ENCODE assay signal across 21 cellular contexts in genomic region chr5:20224046-20224445, GRCh38.
DNase-seq lines count a peak whose midpoint lies in the region; ATAC-seq, FAIRE-seq and TF ChIP-seq lines count a peak whose summit lies in the region.
"Had no signal": no experiment of that assay in that cellular context is flagged by ENCODE, and none has a peak within 500 bp of the region (broad histone marks: within the 10 kb centered on the region; RNA-seq: fewer than 3 reads in every experiment).

No MANE protein-coding gene starts in this region.

- DNase-seq in A549 (ENCODE audit: low read depth in 1 of 2, low spot score in 1 of 2): no peak
- no peak for DNase-seq in RCC 7860 (ENCODE audit: low spot score)
- peak; percentile 12 for DNase-seq in astrocyte (ENCODE audit: low read depth)
- DNase-seq in iris pigment epithelial cell (ENCODE audit: low read depth): peak; percentile 46
- DNase-seq in RKO (ENCODE audit: low spot score): no peak
- DNase-seq in hypothalamus (lab: John Stamatoyannopoulos, UW): no peak
- DNase-seq: 8988T, C1 segment of cervical spinal cord, Calu3, COR-L47, DMS53, DMS79 treated with DMSO at 0.1 percent for 48 hours, GF-D8, GOT3, HFFc6 had no signal

- no peaks in the 10 kb centered on the region for H3K4me1 Mint-ChIP-seq in astrocyte (ENCODE audit: low read depth, unreplicated experiment)
- H3K4me1 Mint-ChIP-seq: CD4-positive, alpha-beta memory T cell had no signal

- TF ChIP-seq RAD21 in A549 (conservative IDR thresholded peaks at IDR 0.05 in 1 of 2, IDR thresholded peaks at IDR 0.05 in 1 of 2): no peak

- H3K27me3 ChIP-seq in astrocyte (ENCODE audit: insufficient read depth, low read length): no peaks in the 10 kb centered on the region

- no peak for TF ChIP-seq POLR2A in A549 (IDR thresholded peaks at IDR 0.05; ENCODE audit: low read length)

- no peaks in the 10 kb centered on the region for H3K9me3 Mint-ChIP-seq in astrocyte (ENCODE audit: unreplicated experiment)
- H3K9me3 Mint-ChIP-seq: HFFc6 had no signal

- H3K4me3 Mint-ChIP-seq in astrocyte (ENCODE audit: unreplicated experiment): no peak overlapping the region
- H3K4me3 Mint-ChIP-seq: CD4-positive, alpha-beta memory T cell; HFFc6 had no signal

- ATAC-seq in A549 (no peak), HG03460 (IDR thresholded peaks at IDR 0.05; ENCODE audit: unreplicated experiment) (no peak)

- H4K20me1 ChIP-seq in astrocyte (ENCODE audit: insufficient read depth, low read length): no peaks in the 10 kb centered on the region

- no peak overlapping the region for H3K27ac Mint-ChIP-seq in astrocyte (ENCODE audit: unreplicated experiment)
- H3K27ac Mint-ChIP-seq: CD4-positive, alpha-beta memory T cell; HFFc6 had no signal

- WGBS in A549 (ENCODE audit: missing lambda C conversion rate): 50% methylated on average over 1 of the region's 1 CpG

- H3K27ac ChIP-seq in A549 (no peak overlapping the region), astrocyte (ENCODE audit: low read depth, low read length) (no peak overlapping the region)

- no peak overlapping the region for H3K4me3 ChIP-seq in A549
- no peak overlapping the region for H3K4me3 ChIP-seq in astrocyte (ENCODE audit: insufficient read depth, low read depth, low read length)
- H3K4me3 ChIP-seq: HAP-1 had no signal

- no peaks in the 10 kb centered on the region for H3K36me3 Mint-ChIP-seq in astrocyte (ENCODE audit: low read depth, unreplicated experiment)
- H3K36me3 Mint-ChIP-seq: CD4-positive, alpha-beta memory T cell had no signal

- no peak overlapping the region for H3K9ac ChIP-seq in astrocyte (ENCODE audit: low read length)

- FAIRE-seq in A549 (lab: Jason Lieb, UNC) (peak; percentile 63), RCC 7860 (lab: Jason Lieb, UNC) (peak; percentile 35), astrocyte (lab: Jason Lieb, UNC) (no peak)
- FAIRE-seq: GM12891, GM18507, H54 had no signal

- H3K4me2 ChIP-seq in A549 (no peak overlapping the region), astrocyte (ENCODE audit: low read length) (no peak overlapping the region)

- POLR2A ChIA-PET in A549 (lab: Yijun Ruan, JAX): no interaction called here

- H3K36me3 ChIP-seq in astrocyte (ENCODE audit: insufficient read depth, low read length): no peaks in the 10 kb centered on the region
- H3K36me3 ChIP-seq: HAP-1 had no signal

- TF ChIP-seq CTCF in A549 (IDR thresholded peaks at IDR 0.05): no peak
- TF ChIP-seq CTCF in astrocyte (IDR thresholded peaks at IDR 0.05; ENCODE audit: insufficient read depth, low read depth, low read length): no peak

- H2AFZ ChIP-seq in astrocyte (ENCODE audit: low read depth, low read length): no peak overlapping the region

- H3K9me3 ChIP-seq in A549 (no peaks in the 10 kb centered on the region), astrocyte (ENCODE audit: insufficient read depth, low read depth, low read length) (no peaks in the 10 kb centered on the region)
- H3K9me3 ChIP-seq: HAP-1 had no signal

- no peak for TF ChIP-seq EP300 in A549 (IDR thresholded peaks at IDR 0.05)

- CTCF ChIA-PET in A549 (lab: Yijun Ruan, JAX): no interaction called here

- no peaks in the 10 kb centered on the region for H3K4me1 ChIP-seq in A549
- H3K4me1 ChIP-seq in astrocyte (ENCODE audit: insufficient read depth, low read length): no peaks in the 10 kb centered on the region
- H3K4me1 ChIP-seq: HAP-1 had no signal

- no peaks in the 10 kb centered on the region for H3K79me2 ChIP-seq in astrocyte (ENCODE audit: insufficient read depth, low read length)

- no peaks in the 10 kb centered on the region for H3K27me3 Mint-ChIP-seq in astrocyte (ENCODE audit: low read depth, unreplicated experiment)
- H3K27me3 Mint-ChIP-seq: CD4-positive, alpha-beta memory T cell had no signal

TF ChIP-seq in A549, 52 proteins besides CTCF, POLR2A, EP300 and RAD21:
- TF ChIP-seq TP53 (CRISPR knock-in tag; IDR thresholded peaks at IDR 0.05): no peak
- no peak for TF ChIP-seq REST (IDR thresholded peaks at IDR 0.05)
- TF ChIP-seq HEYL (CRISPR knock-in tag; IDR thresholded peaks at IDR 0.05): no peak
- TF ChIP-seq ELK1 (IDR thresholded peaks at IDR 0.05; ENCODE audit: low read depth, low read length): no peak
- no peak for TF ChIP-seq NR3C1 (IDR thresholded peaks at IDR 0.05)
- no peak for TF ChIP-seq EHF (CRISPR knock-in tag; IDR thresholded peaks at IDR 0.05)
- no peak for TF ChIP-seq RARB (CRISPR knock-in tag; IDR thresholded peaks at IDR 0.05)
- TF ChIP-seq RFX5 (IDR thresholded peaks at IDR 0.05): no peak
- TF ChIP-seq JUNB (IDR thresholded peaks at IDR 0.05): no peak
- no peak for TF ChIP-seq MAFK (IDR thresholded peaks at IDR 0.05; ENCODE audit: partially characterized antibody)
- no peak for TF ChIP-seq HMGXB4 (CRISPR knock-in tag; IDR thresholded peaks at IDR 0.05; ENCODE audit: borderline replicate concordance)
- TF ChIP-seq SMC3 (IDR thresholded peaks at IDR 0.05): no peak
- TF ChIP-seq KDM5A (IDR thresholded peaks at IDR 0.05): no peak
- TF ChIP-seq RNF2 (IDR thresholded peaks at IDR 0.05; ENCODE audit: borderline replicate concordance, low read depth): no peak

Comparison
In these comparisons a context has a peak if more than half of its experiments do, and no peak if none do; other contexts are left out.
1. DNase-seq: peak in astrocyte (single experiment) and iris pigment epithelial cell (single experiment); none in A549 (0 of 2), RCC 7860 (single experiment), RKO (single experiment) and hypothalamus (0 of 51).